1 cellular context compared by ENCODE assay signal in genomic region chr7:112036071-112036470, GRCh38.
TF ChIP-seq lines count a peak whose summit lies in the region.

No MANE protein-coding gene starts in this region.

TF ChIP-seq in GM23338, 12 proteins besides CTCF, POLR2A, EP300 and RAD21 (continued from another document):
- no peak for TF ChIP-seq ZNF462 (CRISPR knock-in tag; IDR thresholded peaks at IDR 0.05)
- no peak for TF ChIP-seq NANOG (IDR thresholded peaks at IDR 0.05; ENCODE audit: borderline replicate concordance)
- no peak for TF ChIP-seq ZNF114 (CRISPR knock-in tag; IDR thresholded peaks at IDR 0.05)
- TF ChIP-seq ZNF331 (CRISPR knock-in tag; IDR thresholded peaks at IDR 0.05; ENCODE audit: low read depth) = no peak
- TF ChIP-seq JUNB (IDR thresholded peaks at IDR 0.05; ENCODE audit: unreplicated experiment) = no peak
- no peak for TF ChIP-seq STAT1 (IDR thresholded peaks at IDR 0.05; ENCODE audit: unreplicated experiment)
- TF ChIP-seq EZH2phosphoT487 (IDR thresholded peaks at IDR 0.05; ENCODE audit: unreplicated experiment) = no peak
- TF ChIP-seq CREB1 (CRISPR knock-in tag; IDR thresholded peaks at IDR 0.05; ENCODE audit: low read depth) = no peak
